Comparison of ENCODE assay signal across 4 cellular contexts in the genomic region with DNA sequence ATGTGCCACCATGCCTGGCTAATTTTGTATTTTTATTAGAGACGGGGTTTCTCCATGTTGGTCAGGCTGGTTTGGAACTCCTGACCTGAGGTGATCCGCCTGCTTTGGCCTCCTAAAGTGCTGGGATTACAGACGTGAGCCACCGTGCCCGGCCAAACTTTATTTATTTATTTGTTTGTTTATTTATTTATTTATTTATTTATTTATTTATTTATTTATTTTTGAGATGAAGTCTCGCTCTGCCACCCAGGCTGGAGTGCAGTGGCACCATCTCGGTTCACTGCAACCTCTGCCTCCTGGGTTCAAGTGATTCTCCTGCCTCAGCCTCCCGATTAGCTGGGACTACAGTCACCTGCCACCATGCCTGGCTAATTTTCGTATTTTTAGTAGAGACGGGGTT. TPM values are rescaled to one million over a fixed set of nuclear protein-coding genes. Genes with fewer than 3 reads are reported as not detected.
"Had no signal": no experiment of that assay in that cellular context is flagged by ENCODE, and none has a peak within 500 bp of the region (broad histone marks: within the 10 kb centered on the region; RNA-seq: fewer than 3 reads in every experiment).

No MANE protein-coding gene starts in this region.

RNA-seq across cellular contexts. Expression of a gene that starts 7.0 kb away (rescaled TPM):
- total RNA-seq: HepG2, HT-29, HT1080 had no signal
- polyA plus RNA-seq: IgD-negative memory B cell had no signal
